Comparison of ENCODE assay signal across 15 cellular contexts in the genomic region with DNA sequence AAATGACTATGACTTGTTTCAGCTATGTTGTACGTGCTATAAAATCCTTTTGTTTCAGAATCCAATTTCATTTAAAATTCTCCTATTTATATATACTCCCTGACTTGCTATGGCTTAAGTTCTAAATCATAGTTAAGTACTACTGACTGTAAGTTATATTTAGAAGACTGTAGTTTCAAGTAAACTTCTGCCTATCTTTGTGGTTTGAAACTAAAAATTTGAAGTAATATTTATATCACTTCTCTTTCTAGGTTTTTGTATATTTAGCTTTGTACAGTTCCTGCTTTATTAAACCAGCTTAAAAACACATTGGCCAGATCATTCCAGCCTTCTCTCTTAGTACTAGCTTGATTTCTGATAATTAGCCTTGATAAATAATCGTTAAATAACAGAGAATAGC.
DNase-seq lines count a peak whose midpoint lies in the region; ATAC-seq and TF ChIP-seq lines count a peak whose summit lies in the region.
"Had no signal": no experiment of that assay in that cellular context is flagged by ENCODE, and none has a peak within 500 bp of the region (broad histone marks: within the 10 kb centered on the region; RNA-seq: fewer than 3 reads in every experiment).

No MANE protein-coding gene starts in this region.

- no peak for TF ChIP-seq POLR2A in adrenal gland (IDR thresholded peaks at IDR 0.05)

- no peak for TF ChIP-seq CTCF in adrenal gland (IDR thresholded peaks at IDR 0.05)

- no peak overlapping the region for H3K4me3 ChIP-seq in adrenal gland
- H3K4me3 ChIP-seq: prostate gland had no signal

- no peaks in the 10 kb centered on the region for H3K9me3 ChIP-seq in adrenal gland (replicated peaks in 1 of 3)
- H3K9me3 ChIP-seq: prostate gland had no signal

- H3K27me3 ChIP-seq in adrenal gland, result no peaks in the 10 kb centered on the region

- no peak for DNase-seq in adrenal gland
- no peak for DNase-seq in NCI-H2029 treated with DMSO at 0.1 percent for 48 hours (lab: John Stamatoyannopoulos, UW)
- DNase-seq in stimulated activated naive CD4-positive, alpha-beta T cell (lab: John Stamatoyannopoulos, UW), result no peak
- DNase-seq in Kasumi-1 (lab: John Stamatoyannopoulos, UW), result no peak
- DNase-seq: activated CD4-positive, alpha-beta T cell treated with anti-CD3 and anti-CD28 coated beads, Interleukin-2, amount 50 U/mL, for 48 hours; HFFc6; NCI-H2081; NCI-H82; stimulated activated CD4-positive, alpha-beta T cell treated with anti-CD3 and anti-CD28 coated beads, Interleukin-12 subunit alpha, Interleukin-12 subunit beta, amount 100 ng/mL, for 4 hours had no signal

- 60 to 92% (median 84%) methylated on average over 2 of the region's 2 CpGs for WGBS in adrenal gland, 4 donors

- no peaks in the 10 kb centered on the region for H3K36me3 ChIP-seq in adrenal gland (replicated peaks in 1 of 2)
- H3K36me3 ChIP-seq: prostate gland had no signal

- peak; percentile 81 for ATAC-seq in GM18502 (IDR thresholded peaks at IDR 0.05; ENCODE audit: poor library complexity, unreplicated experiment)
- peak; percentile 25 for ATAC-seq in GM19468 (IDR thresholded peaks at IDR 0.05; ENCODE audit: extremely low read depth, unreplicated experiment)
- ATAC-seq in HG02852 (IDR thresholded peaks at IDR 0.05; ENCODE audit: unreplicated experiment), result peak; percentile 83
- peak; percentile 68 for ATAC-seq in HG03521 (IDR thresholded peaks at IDR 0.05; ENCODE audit: unreplicated experiment)
- ATAC-seq: left lobe of liver had no signal

- no peaks in the 10 kb centered on the region for H3K4me1 ChIP-seq in adrenal gland (replicated peaks in 1 of 2)
- H3K4me1 ChIP-seq: prostate gland had no signal

- intact Hi-C loops in adrenal gland (cut with DNase I), result no loop called here

- H3K27ac ChIP-seq in adrenal gland, result no peak overlapping the region
- H3K27ac ChIP-seq: prostate gland had no signal

Comparison
In these comparisons a context has a peak if more than half of its experiments do, and no peak if none do; other contexts are left out.
1. ATAC-seq: peak in every context shown above with its lines; median percentile 83 in HG02852; 81 in GM18502; 68 in HG03521; 25 in GM19468.